ENCODE assay signal across 20 cellular contexts in the genomic region with DNA sequence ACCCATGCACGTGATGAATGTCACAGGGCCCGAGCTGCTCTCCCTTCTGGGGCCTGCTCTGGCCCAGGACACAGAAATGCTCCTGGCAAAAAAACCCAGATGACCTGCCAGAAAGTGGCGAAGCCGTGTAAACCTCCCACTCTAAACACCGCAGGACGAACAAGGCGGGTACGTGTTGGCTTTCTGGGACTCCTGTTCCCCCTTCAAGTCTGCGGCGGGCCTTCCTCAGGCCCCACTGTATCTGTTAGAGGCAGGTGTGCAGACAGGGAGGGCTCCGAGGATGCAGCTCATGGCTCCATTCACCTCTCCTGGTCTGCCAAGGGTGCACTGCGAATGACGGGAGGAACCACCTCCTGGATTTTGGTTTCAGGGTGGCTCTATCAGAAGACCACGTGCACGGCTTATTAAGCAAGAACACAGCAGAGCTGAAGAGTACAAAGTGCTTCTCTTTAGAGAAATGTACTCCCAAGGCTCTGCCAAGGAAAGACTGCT.
DNase-seq lines count a peak whose midpoint lies in the region; ATAC-seq and TF ChIP-seq lines count a peak whose summit lies in the region.
"Had no signal": no experiment of that assay in that cellular context is flagged by ENCODE, and none has a peak within 500 bp of the region (broad histone marks: within the 10 kb centered on the region; RNA-seq: fewer than 3 reads in every experiment).

No MANE protein-coding gene starts in this region.

- H3K4me3 ChIP-seq in BLaER1, result no peak overlapping the region
- H3K4me3 ChIP-seq in coronary artery, result no peak overlapping the region
- H3K4me3 ChIP-seq in sigmoid colon, result no peak overlapping the region
- H3K4me3 ChIP-seq: adrenal gland, cardiac muscle cell, GM23338, K562, prostate gland had no signal

- ATAC-seq in GM21717 (IDR thresholded peaks at IDR 0.05; ENCODE audit: unreplicated experiment), result no peak
- no peak for ATAC-seq in activated naive CD4-positive, alpha-beta T cell treated with anti-CD3 and anti-CD28 coated beads, Interleukin-2, amount 50 U/mL, for 72 hours
- no peak for ATAC-seq in GM19395 (IDR thresholded peaks at IDR 0.05; ENCODE audit: unreplicated experiment)
- ATAC-seq: GM23338, K562 had no signal

- H3K27ac ChIP-seq in BLaER1 (no peak overlapping the region), coronary artery (peak overlapping the region; percentile 47 to 68), layer of hippocampus (ENCODE audit: low read depth, low read length) (peak overlapping the region; percentile 36), sigmoid colon (peak overlapping the region; percentile 47 to 72 (median 60))
- H3K27ac ChIP-seq: adrenal gland, C4-2B, cardiac muscle cell, prostate gland had no signal

- no peak for TF ChIP-seq CTCF in coronary artery (IDR thresholded peaks at IDR 0.05)
- TF ChIP-seq CTCF in sigmoid colon (IDR thresholded peaks at IDR 0.05), result no peak

- TF ChIP-seq EP300 in sigmoid colon (IDR thresholded peaks at IDR 0.05), result no peak

- no peaks in the 10 kb centered on the region for H3K36me3 Mint-ChIP-seq in activated naive CD4-positive, alpha-beta T cell treated with anti-CD3 and anti-CD28 coated beads, Interleukin-2, amount 50 U/mL, for 72 hours

- peaks cover 19% of the 10 kb centered on the region for H3K4me1 ChIP-seq in BLaER1
- peaks cover 2 to 21% (median 18%) of the 10 kb centered on the region in 4 donors for H3K4me1 ChIP-seq in sigmoid colon
- H3K4me1 ChIP-seq: adrenal gland, prostate gland had no signal

- H3K27me3 ChIP-seq in BLaER1 (no peaks in the 10 kb centered on the region), layer of hippocampus (ENCODE audit: control insufficient read depth, insufficient read depth, low read length) (no peaks in the 10 kb centered on the region), sigmoid colon (no peaks in the 10 kb centered on the region)
- H3K27me3 ChIP-seq: adrenal gland, cardiac muscle cell had no signal

- intact Hi-C loops in sigmoid colon (cut with DNase I), result no loop called here

- no peak for TF ChIP-seq POLR2A in sigmoid colon (IDR thresholded peaks at IDR 0.05)

- H3K9me3 ChIP-seq in BLaER1 (peaks cover 23% of the 10 kb centered on the region), sigmoid colon (peaks cover 0 to 14% (median 6%) of the 10 kb centered on the region in 4 donors)
- H3K9me3 ChIP-seq: prostate gland had no signal

- 87 to 92% methylated on average over 15 of the region's 15 CpGs for WGBS in sigmoid colon, 2 donors

- no peak overlapping the region for H3K27ac Mint-ChIP-seq in activated naive CD4-positive, alpha-beta T cell treated with anti-CD3 and anti-CD28 coated beads, Interleukin-2, amount 50 U/mL, for 72 hours
- H3K27ac Mint-ChIP-seq: activated CD4-positive, alpha-beta T cell treated with anti-CD3 and anti-CD28 coated beads, Interleukin-2, amount 10 ng/mL, durations not matched to agents 24 days and 14 days; GM23338 had no signal

- DNase-seq in coronary artery (ENCODE audit: low spot score) (peak; percentile 67), sigmoid colon (no peak), NCI-H524 treated with DMSO at 0.1 percent for 48 hours (lab: John Stamatoyannopoulos, UW) (no peak)
- no peak for DNase-seq in activated naive CD4-positive, alpha-beta T cell treated with anti-CD3 and anti-CD28 coated beads, Interleukin-2, amount 50 U/mL, for 72 hours (ENCODE audit: low spot score in 2 of 2)
- DNase-seq: activated CD4-positive, alpha-beta T cell treated with anti-CD3 and anti-CD28 coated beads, Interleukin-2, amount 10 ng/mL, durations not matched to agents 24 days and 14 days; activated gamma-delta T cell; DMS 273 treated with DMSO at 0.1 percent for 48 hours; NCI-H2171; stimulated activated CD4-positive, alpha-beta T cell treated with anti-CD3 and anti-CD28 coated beads, Interleukin-12 subunit alpha, Interleukin-12 subunit beta, amount 100 ng/mL, for 4 hours; stimulated activated CD8-positive, alpha-beta memory T cell treated with anti-CD3 and anti-CD28 coated beads, Interleukin-4, amount 100 ng/mL, for 48 hours had no signal

- H4K20me1 ChIP-seq in BLaER1, result no peaks in the 10 kb centered on the region

- peak overlapping the region; percentile 41 for H3K4me2 ChIP-seq in BLaER1
- H3K4me2 ChIP-seq: GM23338 had no signal

- peaks cover 0 to 5% of the 10 kb centered on the region in 2 donors for H3K9me3 Mint-ChIP-seq in activated naive CD4-positive, alpha-beta T cell treated with anti-CD3 and anti-CD28 coated beads, Interleukin-2, amount 50 U/mL, for 72 hours

- no peak overlapping the region for H3K9ac ChIP-seq in BLaER1

- no peaks in the 10 kb centered on the region for H3K36me3 ChIP-seq in BLaER1
- no peaks in the 10 kb centered on the region for H3K36me3 ChIP-seq in sigmoid colon
- H3K36me3 ChIP-seq: adrenal gland, cardiac muscle cell, prostate gland had no signal
